Comparison of ENCODE assay signal across 21 cellular contexts in the genomic region with DNA sequence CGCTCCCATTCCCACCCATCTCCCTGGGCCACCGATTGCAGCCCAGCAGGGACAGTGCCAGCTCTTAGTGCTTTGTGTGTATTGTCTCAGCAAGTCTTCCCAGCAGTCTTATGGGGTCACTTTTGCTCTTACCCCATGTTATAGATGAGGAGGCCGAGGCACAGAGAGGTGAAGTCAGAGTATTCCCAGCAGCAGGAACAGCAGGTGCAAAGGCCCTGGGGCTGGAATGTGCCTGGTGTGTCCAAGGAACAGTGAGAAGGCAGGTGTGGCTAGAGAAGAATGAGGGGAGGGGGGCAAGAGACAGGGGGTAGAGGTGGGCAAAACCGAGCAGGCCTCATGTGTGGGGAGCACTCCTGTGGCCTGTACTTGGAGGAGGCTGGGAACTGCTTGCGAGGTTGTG. TPM values are rescaled to one million over a fixed set of nuclear protein-coding genes. Genes with fewer than 3 reads are reported as not detected.
DNase-seq lines count a peak whose midpoint lies in the region; ATAC-seq, FAIRE-seq and TF ChIP-seq lines count a peak whose summit lies in the region.
"Had no signal": no experiment of that assay in that cellular context is flagged by ENCODE, and none has a peak within 500 bp of the region (broad histone marks: within the 10 kb centered on the region; RNA-seq: fewer than 3 reads in every experiment).

No MANE protein-coding gene starts in this region.

- no peak overlapping the region for H3K4me2 ChIP-seq in H1 (ENCODE audit: insufficient read depth in 1 of 2, low read depth in 2 of 2, low read length in 2 of 2)
- no peak overlapping the region for H3K4me2 ChIP-seq in neuronal stem cell (ENCODE audit: insufficient read depth, low read length, poor library complexity, severe bottlenecking)

- intact Hi-C loops in gastrocnemius medialis (cut with DNase I; ENCODE audit: low total_unique reads): no loop called here

- no peaks in the 10 kb centered on the region; the same call in 1 of the 2 replicates for H3K79me1 ChIP-seq in H1 (ENCODE audit: low read depth, low read length)
- H3K79me1 ChIP-seq in neuronal stem cell (ENCODE audit: low read depth, low read length): peaks cover 2% of the 10 kb centered on the region

- no peak for ATAC-seq in CD4-positive, CD25-positive, alpha-beta regulatory T cell (ENCODE audit: low read depth in 2 of 2)
- ATAC-seq in activated naive CD4-positive, alpha-beta T cell treated with anti-CD3 and anti-CD28 coated beads, Interleukin-2, amount 50 U/mL, for 72 hours: no peak
- no peak for ATAC-seq in gastrocnemius medialis

- H3K18ac ChIP-seq in H1 (ENCODE audit: extremely low read depth, low read length): no peak overlapping the region
- H3K18ac ChIP-seq in neuronal stem cell (ENCODE audit: low read length): peak overlapping the region; percentile 1

- peak overlapping the region in 2 of 3 donors; percentile 52 to 78 for H3K27ac Mint-ChIP-seq in CD4-positive, CD25-positive, alpha-beta regulatory T cell
- peak overlapping the region in 1 of 2 donors; percentile 70 for H3K27ac Mint-ChIP-seq in activated naive CD4-positive, alpha-beta T cell treated with anti-CD3 and anti-CD28 coated beads, Interleukin-2, amount 50 U/mL, for 72 hours
- H3K27ac Mint-ChIP-seq: H9 had no signal

- H3K27me3 Mint-ChIP-seq in CD4-positive, CD25-positive, alpha-beta regulatory T cell: no peaks in the 10 kb centered on the region

- no peaks in the 10 kb centered on the region for H4K20me1 ChIP-seq in H1 (replicated peaks in 1 of 2; ENCODE audit: control insufficient read depth in 1 of 2, insufficient read depth in 2 of 2, low read length in 2 of 2)

- no peaks in the 10 kb centered on the region for H3K23me2 ChIP-seq in H1 (ENCODE audit: low read depth, low read length)

- H3K9me3 ChIP-seq in CD4-positive, CD25-positive, alpha-beta regulatory T cell (ENCODE audit: control insufficient read depth in 2 of 2, low read length in 2 of 2): no peaks in the 10 kb centered on the region
- H3K9me3 ChIP-seq in H1 (ENCODE audit: insufficient read depth in 2 of 2, low read depth in 1 of 2, low read length in 1 of 2) (no peaks in the 10 kb centered on the region), neuronal stem cell (replicated peaks in 1 of 2; ENCODE audit: control insufficient read depth in 2 of 2, insufficient read depth in 1 of 2, low read depth in 1 of 2, low read length in 2 of 2) (no peaks in the 10 kb centered on the region), gastrocnemius medialis (no peaks in the 10 kb centered on the region)
- H3K9me3 ChIP-seq: SJCRH30 had no signal

- TF ChIP-seq POLR2A in H1 (IDR thresholded peaks at IDR 0.05; ENCODE audit: control extremely low read depth in 1 of 2, low read depth in 2 of 2, low read length in 2 of 2) (no peak), gastrocnemius medialis (IDR thresholded peaks at IDR 0.05) (no peak)

- CTCF ChIA-PET in RWPE1 (lab: Yijun Ruan, JAX): no interaction called here
- CTCF ChIA-PET in H1 (lab: Charles Lee; ENCODE audit: partially characterized antibody): interaction anchor here (1.0 to 2.6 kb wide), 5 partner anchors 12 to 54 kb away, joined by 3 to 15 read pairs (median 3); a partner anchor contains a TSS

- H3K27ac ChIP-seq in CD4-positive, CD25-positive, alpha-beta regulatory T cell (ENCODE audit: insufficient read depth, low read length, poor library complexity, severe bottlenecking): no peak overlapping the region
- H3K27ac ChIP-seq in RWPE1 (peak overlapping the region; percentile 100), H1 (ENCODE audit: low read depth, low read length) (no peak overlapping the region), neuronal stem cell (replicated peaks; ENCODE audit: low read length) (no peak overlapping the region), gastrocnemius medialis (peak overlapping the region in 2 of 4 donors; percentile 84 to 90)
- H3K27ac ChIP-seq: SJCRH30 had no signal

- 91% methylated on average over 5 of the region's 5 CpGs; no CpG with 5 or more reads in 1 of the 2 experiments for WGBS in H1 (ENCODE audit: extremely low coverage in 1 of 2, insufficient coverage in 1 of 2, insufficient read length in 1 of 2, insufficient replicate concordance in 2 of 2, low coverage in 1 of 2, low lambda C conversion rate in 2 of 2, missing lambda C conversion rate in 1 of 2), 2 experiments
- no CpG with 5 or more reads among the region's 5 CpGs for WGBS in neuronal stem cell (ENCODE audit: extremely low coverage in 2 of 2, insufficient read length in 2 of 2, insufficient replicate concordance in 1 of 2), 2 donors

- no peak overlapping the region for H3K56ac ChIP-seq in H1 (replicated peaks; ENCODE audit: insufficient read length, low read depth, low read length)

- no peaks in the 10 kb centered on the region for H3K9me3 Mint-ChIP-seq in CD4-positive, CD25-positive, alpha-beta regulatory T cell
- H3K9me3 Mint-ChIP-seq in activated naive CD4-positive, alpha-beta T cell treated with anti-CD3 and anti-CD28 coated beads, Interleukin-2, amount 50 U/mL, for 72 hours: no peaks in the 10 kb centered on the region
- H3K9me3 Mint-ChIP-seq: H9 had no signal

- H4K5ac ChIP-seq in H1 (ENCODE audit: insufficient read length, low read depth, low read length): no peak overlapping the region

- H2AFZ ChIP-seq in H1 (ENCODE audit: low read length) (no peak overlapping the region), neuronal stem cell (ENCODE audit: low read length) (no peak overlapping the region)

- no peaks in the 10 kb centered on the region for H3K79me2 ChIP-seq in H1 (ENCODE audit: control insufficient read depth in 1 of 2, insufficient read depth in 2 of 2, low read length in 2 of 2)

- POLR2A ChIA-PET in RWPE1 (lab: Yijun Ruan, JAX; ENCODE audit: low non-redundant PET): no interaction called here
- POLR2A ChIA-PET in H1 (lab: Charles Lee; ENCODE audit: partially characterized antibody): interaction anchor here (0.8 to 2.1 kb wide), 2 partner anchors 12 to 73 kb away, joined by 4 to 7 read pairs; a partner anchor contains a TSS

- no peak for TF ChIP-seq EP300 in H1 (IDR thresholded peaks at IDR 0.05; ENCODE audit: borderline replicate concordance in 1 of 2, low read depth in 2 of 2, low read length in 2 of 2)

- no peaks in the 10 kb centered on the region for H3K36me3 ChIP-seq in CD4-positive, CD25-positive, alpha-beta regulatory T cell (ENCODE audit: control insufficient read depth, insufficient read depth, low read length)
- H3K36me3 ChIP-seq in H1 (ENCODE audit: control insufficient read depth in 2 of 4, insufficient read depth in 4 of 4, low read length in 3 of 4) (peaks cover 0 to under 1% (median 0%) of the 10 kb centered on the region in 4 experiments; a peak in 2 of 8 replicates), neuronal stem cell (replicated peaks in 1 of 2; ENCODE audit: control insufficient read depth in 2 of 2, insufficient read depth in 2 of 2, low read length in 2 of 2) (peaks cover 3 to 5% of the 10 kb centered on the region in 2 donors), gastrocnemius medialis (no peaks in the 10 kb centered on the region)
- H3K36me3 ChIP-seq: SJCRH30 had no signal

- no peaks in the 10 kb centered on the region for H3K27me3 ChIP-seq in CD4-positive, CD25-positive, alpha-beta regulatory T cell (ENCODE audit: control insufficient read depth, insufficient read depth, low read length)
- H3K27me3 ChIP-seq in H1 (replicated peaks in 1 of 4; ENCODE audit: control insufficient read depth in 3 of 4, extremely low read depth in 1 of 4, insufficient read depth in 3 of 4, low read length in 3 of 4): no peaks in the 10 kb centered on the region; a peak in 1 of 7 replicates
- H3K27me3 ChIP-seq in neuronal stem cell (ENCODE audit: control insufficient read depth in 3 of 3, insufficient read depth in 3 of 3, low read depth in 1 of 3, low read length in 3 of 3): peaks cover 0 to 20% (median 0%) of the 10 kb centered on the region in 3 experiments
- H3K27me3 ChIP-seq in gastrocnemius medialis: no peaks in the 10 kb centered on the region
- H3K27me3 ChIP-seq: SJCRH30 had no signal

- no peak for FAIRE-seq in H1 (lab: Jason Lieb, UNC)
- FAIRE-seq: D721Med had no signal

- H3K4me3 ChIP-seq in CD4-positive, CD25-positive, alpha-beta regulatory T cell (ENCODE audit: low read depth, low read length): no peak overlapping the region
- H3K4me3 ChIP-seq in H1 (ENCODE audit: extremely low read depth in 1 of 4, insufficient read depth in 2 of 4, low read depth in 3 of 4, low read length in 4 of 4) (no peak overlapping the region), neuronal stem cell (ENCODE audit: low read length in 2 of 2) (no peak overlapping the region), gastrocnemius medialis (no peak overlapping the region)
- H3K4me3 ChIP-seq: SJCRH30 had no signal

- no peaks in the 10 kb centered on the region for H3K4me1 Mint-ChIP-seq in CD4-positive, CD25-positive, alpha-beta regulatory T cell

- H3K14ac ChIP-seq in H1 (ENCODE audit: insufficient read length) (no peak overlapping the region), neuronal stem cell (ENCODE audit: low read length) (no peak overlapping the region)

- no peak overlapping the region for H2BK20ac ChIP-seq in H1 (ENCODE audit: low read length)

- no peak for TF ChIP-seq CTCF in RWPE1 (conservative IDR thresholded peaks at IDR 0.05; ENCODE audit: low read depth)
- TF ChIP-seq CTCF in H1 (IDR thresholded peaks at IDR 0.05; ENCODE audit: control extremely low read depth in 1 of 3, insufficient read depth in 1 of 3, low read depth in 1 of 3, low read length in 3 of 3): no peak
- no peak for TF ChIP-seq CTCF in gastrocnemius medialis (IDR thresholded peaks at IDR 0.05 in 4 of 5, conservative IDR thresholded peaks at IDR 0.05 in 1 of 5)

- H4K8ac ChIP-seq in H1 (ENCODE audit: extremely low read depth, insufficient read depth, low read length) (no peak overlapping the region), neuronal stem cell (ENCODE audit: low read depth, low read length) (peak overlapping the region; percentile 9)

- H3K23ac ChIP-seq in H1 (ENCODE audit: insufficient read length) (no peak overlapping the region), neuronal stem cell (ENCODE audit: low read depth, low read length, poor library complexity) (no peak overlapping the region)

- no peak for DNase-seq in CD4-positive, CD25-positive, alpha-beta regulatory T cell
- DNase-seq in RWPE1 (ENCODE audit: low spot score) (no peak), H1 (ENCODE audit: low read depth in 1 of 2, low spot score in 2 of 2) (no peak), neuronal stem cell (ENCODE audit: low spot score) (no peak), dermis blood vessel endothelial cell (no peak), gastrocnemius medialis (no peak)
- no peak for DNase-seq in activated naive CD4-positive, alpha-beta T cell treated with anti-CD3 and anti-CD28 coated beads, Interleukin-2, amount 50 U/mL, for 72 hours (ENCODE audit: low spot score in 2 of 2)
- DNase-seq: AML-193, EL, GF-D8, H9, KBM-7, MM.1S, NCI-H1048, NCI-H1436 treated with DMSO at 0.1 percent for 48 hours, NCI-H1930, NCI-H226, NCI-H510A treated with DMSO at 0.1 percent for 48 hours, NCI-H82, SJCRH30 had no signal

- H3K4ac ChIP-seq in H1 (replicated peaks; ENCODE audit: insufficient read length, low read depth, low read length) (no peak overlapping the region), neuronal stem cell (ENCODE audit: low read length) (no peak overlapping the region)

- H3K4me1 ChIP-seq in CD4-positive, CD25-positive, alpha-beta regulatory T cell (ENCODE audit: control insufficient read depth, insufficient read depth, low read length, poor library complexity, severe bottlenecking): no peaks in the 10 kb centered on the region
- H3K4me1 ChIP-seq in H1 (replicated peaks in 1 of 4; ENCODE audit: control insufficient read depth in 3 of 4, insufficient read depth in 4 of 4, low read length in 3 of 4) (no peaks in the 10 kb centered on the region; a peak in 3 of 7 replicates), neuronal stem cell (ENCODE audit: control insufficient read depth in 2 of 2, insufficient read depth in 1 of 2, low read depth in 1 of 2, low read length in 2 of 2) (peaks cover 0 to 7% of the 10 kb centered on the region in 2 donors), gastrocnemius medialis (peaks cover 19 to 31% of the 10 kb centered on the region in 2 donors)
- H3K4me1 ChIP-seq: SJCRH30 had no signal

- H2BK15ac ChIP-seq in H1 (ENCODE audit: low read length) (no peak overlapping the region), neuronal stem cell (ENCODE audit: low read length) (no peak overlapping the region)

- no peak overlapping the region for H3K4me3 Mint-ChIP-seq in CD4-positive, CD25-positive, alpha-beta regulatory T cell
- H3K4me3 Mint-ChIP-seq: H9 had no signal

- H2BK5ac ChIP-seq in H1 (ENCODE audit: low read depth, low read length) (no peak overlapping the region; the same call in 1 of the 2 replicates), neuronal stem cell (ENCODE audit: low read length) (peak overlapping the region; percentile 77)

- in situ Hi-C loops in gastrocnemius medialis (cut with MboI; ENCODE audit: low sequenced_read_pairs in 4 of 4): no loop called here

- no peak overlapping the region for H4K91ac ChIP-seq in H1 (replicated peaks; ENCODE audit: insufficient read length, low read length)
- H4K91ac ChIP-seq in neuronal stem cell (ENCODE audit: low read depth, low read length, poor library complexity): no peak overlapping the region

- H2AK5ac ChIP-seq in H1 (ENCODE audit: low read depth, low read length): no peak overlapping the region
- H2AK5ac ChIP-seq in neuronal stem cell (ENCODE audit: low read depth, low read length): peak overlapping the region; percentile 86

- H2BK120ac ChIP-seq in H1 (replicated peaks; ENCODE audit: low read depth, low read length): no peak overlapping the region
- no peak overlapping the region for H2BK120ac ChIP-seq in neuronal stem cell (ENCODE audit: low read depth, low read length)

- TF ChIP-seq RAD21 in H1 (IDR thresholded peaks at IDR 0.05 in 1 of 2, conservative IDR thresholded peaks at IDR 0.05 in 1 of 2; ENCODE audit: low read depth in 2 of 2, low read length in 2 of 2): no peak

- H2BK12ac ChIP-seq in H1 (ENCODE audit: low read depth, low read length): no peak overlapping the region
- no peak overlapping the region for H2BK12ac ChIP-seq in neuronal stem cell (ENCODE audit: low read length)

- H3K36me3 Mint-ChIP-seq in CD4-positive, CD25-positive, alpha-beta regulatory T cell: no peaks in the 10 kb centered on the region
- no peaks in the 10 kb centered on the region for H3K36me3 Mint-ChIP-seq in activated naive CD4-positive, alpha-beta T cell treated with anti-CD3 and anti-CD28 coated beads, Interleukin-2, amount 50 U/mL, for 72 hours

- H3K9ac ChIP-seq in H1 (replicated peaks in 1 of 4; ENCODE audit: extremely low read depth in 1 of 4, low read depth in 3 of 4, low read length in 3 of 4) (no peak overlapping the region), neuronal stem cell (ENCODE audit: low read depth, low read length, poor library complexity) (no peak overlapping the region)

RNA-seq across cellular contexts. Expression of a gene that starts 12.8 kb away (rescaled TPM):
- total RNA-seq in CD4-positive, CD25-positive, alpha-beta regulatory T cell: 12.7 TPM
- polyA plus RNA-seq in CD4-positive, CD25-positive, alpha-beta regulatory T cell: 1 to 10 TPM; 3.0 to 3.7 (median 3.5) TPM
- total RNA-seq in H1 (2021; fragmentation: NEBNext Ultra II Directional; extraction: Animal tissue kit (Norgen Biotek cat#: 25700)): 19.4 and 20.5 TPM in 2 replicates
- 24.9 and 32.1 TPM in 2 replicates for polyA plus RNA-seq in H1 (2011; rRNA removed)
- 17.8 TPM for polyA plus RNA-seq in H1 (2011; cell fraction: cytosol; rRNA removed)
- polyA plus RNA-seq in H1 (2011; cell fraction: nucleus; rRNA removed): 17.4 TPM
- polyA plus RNA-seq in H1 (2012, experiment 1 of 2): 9.6 to 11.4 TPM (median 11.0 TPM) in 4 replicates
- 11.4 TPM for polyA plus RNA-seq in H1 (2012, experiment 2 of 2)
- 10.2 TPM for polyA plus RNA-seq in H1 (2013, experiment 1 of 2)
- 11.0 TPM for polyA plus RNA-seq in H1 (2013, experiment 2 of 2)
- polyA minus RNA-seq in H1 (2011; rRNA and poly(A)+ RNA removed): 19.6 and 30.2 TPM in 2 replicates
- polyA minus RNA-seq in H1 (2011; cell fraction: cytosol; rRNA and poly(A)+ RNA removed): 18.8 TPM
- polyA minus RNA-seq in H1 (2011; cell fraction: nucleus; rRNA and poly(A)+ RNA removed): 18.1 TPM
- 13.5 TPM for polyA plus RNA-seq in neuronal stem cell (2013, experiment 1 of 2)
- 13.8 TPM for polyA plus RNA-seq in neuronal stem cell (2013, experiment 2 of 2)
- 8.0 and 10.8 TPM in 2 replicates for total RNA-seq in dermis blood vessel endothelial cell
- total RNA-seq in activated naive CD4-positive, alpha-beta T cell treated with anti-CD3 and anti-CD28 coated beads, Interleukin-2, amount 50 U/mL, for 72 hours: 10 to 100 TPM; 10.8 to 17.5 TPM
- 10 to 100 TPM; 14.0 to 39.7 (median 26.3) TPM for total RNA-seq in gastrocnemius medialis
